In the genomic region with DNA sequence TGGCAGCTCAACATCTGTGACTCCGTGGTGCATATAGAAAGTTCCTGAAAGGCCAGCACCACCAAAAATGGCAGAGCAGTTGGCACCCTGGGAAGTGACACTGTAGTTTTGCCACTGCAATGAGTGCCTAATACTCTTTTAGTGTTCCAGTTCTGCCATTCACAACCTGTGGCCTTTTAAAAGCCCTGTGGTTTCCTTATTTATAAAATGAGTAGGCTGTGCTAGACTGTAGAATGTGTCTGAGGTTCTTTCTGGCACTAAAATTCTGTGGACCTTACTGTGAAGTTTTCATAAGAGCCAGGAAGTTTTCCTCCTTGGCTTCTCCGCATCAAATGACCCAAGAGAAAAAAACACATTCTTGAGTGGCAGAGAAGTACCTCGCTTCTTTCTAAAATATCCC, we compare ENCODE assay signal across 1 cellular context.
TF ChIP-seq lines count a peak whose summit lies in the region.

No MANE protein-coding gene starts in this region.

TF ChIP-seq in IMR-90, 13 proteins besides CTCF, POLR2A, EP300 and RAD21 (continued from another document):
- TF ChIP-seq SMC3 (IDR thresholded peaks at IDR 0.05; ENCODE audit: low read depth, low read length), result no peak
- no peak for TF ChIP-seq MAZ (IDR thresholded peaks at IDR 0.05; ENCODE audit: borderline replicate concordance, low read depth, low read length)
- no peak for TF ChIP-seq USF2 (IDR thresholded peaks at IDR 0.05; ENCODE audit: low read depth, low read length)
- TF ChIP-seq NFE2L2 (IDR thresholded peaks at IDR 0.05; ENCODE audit: low read depth, low read length), result no peak
- no peak for TF ChIP-seq MAFK (IDR thresholded peaks at IDR 0.05; ENCODE audit: low read depth, low read length)
- TF ChIP-seq, protein P1, sequence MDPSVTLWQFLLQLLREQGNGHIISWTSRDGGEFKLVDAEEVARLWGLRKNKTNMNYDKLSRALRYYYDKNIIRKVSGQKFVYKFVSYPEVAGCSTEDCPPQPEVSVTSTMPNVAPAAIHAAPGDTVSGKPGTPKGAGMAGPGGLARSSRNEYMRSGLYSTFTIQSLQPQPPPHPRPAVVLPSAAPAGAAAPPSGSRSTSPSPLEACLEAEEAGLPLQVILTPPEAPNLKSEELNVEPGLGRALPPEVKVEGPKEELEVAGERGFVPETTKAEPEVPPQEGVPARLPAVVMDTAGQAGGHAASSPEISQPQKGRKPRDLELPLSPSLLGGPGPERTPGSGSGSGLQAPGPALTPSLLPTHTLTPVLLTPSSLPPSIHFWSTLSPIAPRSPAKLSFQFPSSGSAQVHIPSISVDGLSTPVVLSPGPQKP (IDR thresholded peaks at IDR 0.05; ENCODE audit: borderline replicate concordance, low read depth, low read length), result no peak
TF ChIP-seq in IMR-90: peak in this region for 0.
